8 cellular contexts compared by ENCODE assay signal in genomic region chr2:201451330-201452057, GRCh38.
DNase-seq lines count a peak whose midpoint lies in the region; ATAC-seq and TF ChIP-seq lines count a peak whose summit lies in the region.

TSS of gene STRADB (plus strand) at chr2:201451740. CDS start at chr2:201454841, 3,101 bp downstream.
TSS of gene TRAK2 (minus strand) at chr2:201451458. CDS start at chr2:201420507, 30,951 bp downstream.

- ATAC-seq in GM19023 (IDR thresholded peaks at IDR 0.05; ENCODE audit: unreplicated experiment) (peak; percentile 95), HG03280 (IDR thresholded peaks at IDR 0.05; ENCODE audit: unreplicated experiment) (peak; percentile 97)

- peak; percentile 21; the same call in 1 of the 2 replicates for TF ChIP-seq CTCF in AG10803 (conservative IDR thresholded peaks at IDR 0.05; ENCODE audit: low read length)

- DNase-seq in AG10803 (ENCODE audit: low read depth) (peak; percentile 95), NCI-H345 treated with DMSO at 0.1 percent for 48 hours (lab: John Stamatoyannopoulos, UW; ENCODE audit: unreplicated experiment) (peak; percentile 89), inferior parietal cortex (ENCODE audit: extremely low spot score) (peak; percentile 94)
- DNase-seq in activated CD4-positive, CD25-positive, alpha-beta regulatory T cell (lab: John Stamatoyannopoulos, UW), result peak; percentile 83 to 92 (median 90)
- DNase-seq in central memory CD4-positive, alpha-beta T cell, result peak; percentile 95
- peak; percentile 91 to 93 for DNase-seq in stimulated activated CD4-positive, alpha-beta T cell treated with anti-CD3 and anti-CD28 coated beads, Interleukin-12 subunit alpha, Interleukin-12 subunit beta, amount 100 ng/mL, for 24 hours (ENCODE audit: low read depth in 2 of 2)

- peak within 1 kb of the TSS; percentile 92 for H3K4me3 ChIP-seq in AG10803 (ENCODE audit: low read length)

Comparison
In these comparisons a context has a peak if more than half of its experiments do, and no peak if none do; other contexts are left out.
1. Peak in every context shown above with its lines: DNase-seq, ATAC-seq and H3K4me3 ChIP-seq.